In genomic region chr1:192153276-192153675, GRCh38 we compare ENCODE assay signal across 23 cellular contexts. TPM values are rescaled to one million over a fixed set of nuclear protein-coding genes. Genes with fewer than 3 reads are reported as not detected.
A peak's percentile ranks its signal among the peaks of the same experiment; 100 is the strongest.
DNase-seq lines count a peak whose midpoint lies in the region; ATAC-seq and TF ChIP-seq lines count a peak whose summit lies in the region.
"Had no signal": no experiment of that assay in that cellular context is flagged by ENCODE, and none has a peak within 500 bp of the region (broad histone marks: within the 10 kb centered on the region; RNA-seq: fewer than 3 reads in every experiment).

No MANE protein-coding gene starts in this region.

- ATAC-seq in GM19455 (IDR thresholded peaks at IDR 0.05; ENCODE audit: unreplicated experiment) = no peak
- ATAC-seq: esophagus mucosa had no signal

- TF ChIP-seq CTCF in cardiac fibroblast (IDR thresholded peaks at IDR 0.05; ENCODE audit: low read depth, low read length) = no peak
- no peak for TF ChIP-seq CTCF in sigmoid colon (IDR thresholded peaks at IDR 0.05)

- no peak for TF ChIP-seq POLR2A in sigmoid colon (IDR thresholded peaks at IDR 0.05)

- no peak overlapping the region for H3K27ac ChIP-seq in sigmoid colon
- H3K27ac ChIP-seq: adrenal gland, stomach, transverse colon had no signal

- peak; percentile 73 for DNase-seq in ELR (ENCODE audit: low read depth)
- peak; percentile 26 for DNase-seq in M059J (ENCODE audit: low read depth)
- peak; percentile 28 to 29 for DNase-seq in cardiac fibroblast (ENCODE audit: low read depth in 2 of 2)
- DNase-seq in kidney tubule cell (ENCODE audit: low spot score) = peak; percentile 69
- DNase-seq in SIG-M5 treated with dmso at 0.1 percent for 504 hours (lab: John Stamatoyannopoulos, UW; ENCODE audit: unreplicated experiment) = no peak
- no peak for DNase-seq in HuH-7.5 (ENCODE audit: low spot score)
- DNase-seq in sigmoid colon = no peak
- DNase-seq: activated CD4-positive, alpha-beta T cell treated with anti-CD3 and anti-CD28 coated beads, Interleukin-2, amount 50 U/mL, for 4 hours; activated gamma-delta T cell; adrenal gland; central memory CD4-positive, alpha-beta T cell; DMS 273 treated with DMSO at 0.1 percent for 48 hours; GF-D8; glutamatergic neuron; GOT3; NCI-H1694 treated with DMSO at 0.1 percent for 48 hours; nephron progenitor cell; SHP77 treated with DMSO at 0.1 percent for 48 hours; stimulated activated CD4-positive, alpha-beta T cell treated with anti-CD3 and anti-CD28 coated beads, Interleukin-4, amount 100 ng/mL, for 1 hour; stomach; transverse colon had no signal

- no peaks in the 10 kb centered on the region for H3K27me3 ChIP-seq in sigmoid colon
- H3K27me3 ChIP-seq: adrenal gland, stomach, transverse colon had no signal

- intact Hi-C loops in sigmoid colon (cut with DNase I) = no loop called here

- no peaks in the 10 kb centered on the region for H3K36me3 ChIP-seq in sigmoid colon
- H3K36me3 ChIP-seq: adrenal gland, stomach, transverse colon had no signal

- no peak for TF ChIP-seq EP300 in sigmoid colon (IDR thresholded peaks at IDR 0.05)

- no peaks in the 10 kb centered on the region for H3K9me3 ChIP-seq in sigmoid colon
- H3K9me3 ChIP-seq: adrenal gland, stomach, transverse colon had no signal

- no peak overlapping the region for H3K4me3 ChIP-seq in cardiac fibroblast (replicated peaks in 1 of 2; ENCODE audit: low read depth in 2 of 2, low read length in 2 of 2)
- H3K4me3 ChIP-seq in sigmoid colon = no peak overlapping the region
- H3K4me3 ChIP-seq: adrenal gland, stomach, transverse colon had no signal

- no peaks in the 10 kb centered on the region for H3K4me1 ChIP-seq in sigmoid colon
- H3K4me1 ChIP-seq: adrenal gland, stomach, transverse colon had no signal

RNA-seq across cellular contexts. Expression of gene RGS18, which starts 5.0 kb away (rescaled TPM):
- not detected in 2 replicates for total RNA-seq in M059J (2014; rRNA removed; shearing (Covaris generic))
- total RNA-seq in sigmoid colon = 1 to 10 TPM; 1.8 to 4.3 (median 3.5) TPM
- 1 to 10 TPM; 1.8 to 5.1 (median 2.4) TPM for polyA plus RNA-seq in sigmoid colon

Comparison
In these comparisons a context has a peak if more than half of its experiments do, and no peak if none do; other contexts are left out.
1. DNase-seq: peak in ELR (single experiment), M059J (single experiment), cardiac fibroblast (2 of 2) and kidney tubule cell (single experiment); none in SIG-M5 treated with dmso at 0.1 percent for 504 hours (single experiment), HuH-7.5 (single experiment) and sigmoid colon (single experiment).